In the genomic region with DNA sequence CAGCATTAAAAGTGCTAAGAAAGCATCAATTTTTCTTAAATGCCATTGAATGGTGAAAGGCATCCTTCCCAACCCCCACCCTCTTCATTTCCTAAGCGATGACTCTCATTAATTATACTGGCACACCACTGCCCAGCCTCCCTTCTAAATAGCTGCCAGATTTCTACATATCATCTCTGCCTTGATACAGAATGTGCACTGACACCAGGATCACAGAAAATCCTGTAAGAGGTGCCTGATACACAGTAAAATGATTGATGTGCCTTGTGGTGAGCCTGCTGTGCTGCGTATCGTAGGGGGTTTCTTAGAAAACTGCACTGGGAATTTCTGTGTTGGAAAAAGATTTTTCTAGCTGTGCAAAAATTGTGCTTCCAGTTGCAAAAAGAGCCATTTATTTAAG, we compare ENCODE assay signal across 14 cellular contexts. TPM values are rescaled to one million over a fixed set of nuclear protein-coding genes. Genes with fewer than 3 reads are reported as not detected.
DNase-seq lines count a peak whose midpoint lies in the region; FAIRE-seq and TF ChIP-seq lines count a peak whose summit lies in the region.
"Had no signal": no experiment of that assay in that cellular context is flagged by ENCODE, and none has a peak within 500 bp of the region (broad histone marks: within the 10 kb centered on the region; RNA-seq: fewer than 3 reads in every experiment).

No MANE protein-coding gene starts in this region.

- no peak overlapping the region for H4K5ac ChIP-seq in H1 (ENCODE audit: insufficient read length, low read depth, low read length)

- H2BK5ac ChIP-seq in H1 (ENCODE audit: low read depth, low read length), result no peak overlapping the region

- H3K4me1 ChIP-seq in H1 (replicated peaks in 1 of 4; ENCODE audit: control insufficient read depth in 3 of 4, insufficient read depth in 4 of 4, low read length in 3 of 4) (peaks cover 5 to 16% (median 12%) of the 10 kb centered on the region in 4 experiments; a peak in 6 of 7 replicates), vagina (peaks cover 16% of the 10 kb centered on the region)

- peak overlapping the region; percentile 95 for H3K27ac Mint-ChIP-seq in neural crest cell (ENCODE audit: unreplicated experiment)

- H3K9me3 ChIP-seq in H1 (ENCODE audit: insufficient read depth in 2 of 2, low read depth in 1 of 2, low read length in 1 of 2) (no peaks in the 10 kb centered on the region), vagina (no peaks in the 10 kb centered on the region)
- H3K9me3 ChIP-seq: HAP-1 had no signal

- peak overlapping the region; percentile 99 for H3K4me3 Mint-ChIP-seq in neural crest cell

- H3K27ac ChIP-seq in H1 (ENCODE audit: low read depth, low read length), result no peak overlapping the region
- no peak overlapping the region for H3K27ac ChIP-seq in vagina

- peaks cover 8% of the 10 kb centered on the region for H3K23me2 ChIP-seq in H1 (ENCODE audit: low read depth, low read length)

- CTCF ChIA-PET in HEK293T (lab: Yijun Ruan, JAX) (interaction anchor here (0.7 to 1.3 kb wide), 2 partner anchors 58 to 129 kb away, joined by 4 to 7 read pairs; a partner anchor contains a TSS), H1 (lab: Charles Lee; ENCODE audit: partially characterized antibody) (interaction anchor here (0.7 to 3.8 kb wide), 3 partner anchors 8 to 58 kb away, joined by 3 to 19 read pairs (median 4); a partner anchor contains a TSS)

- H3K4me1 Mint-ChIP-seq in neural crest cell, result peaks cover 63% of the 10 kb centered on the region

- H2BK20ac ChIP-seq in H1 (ENCODE audit: low read length), result no peak overlapping the region

- POLR2A ChIA-PET in HEK293T (lab: Yijun Ruan, JAX) (interaction anchor here (1.9 kb wide), 1 partner anchor 58 kb away, joined by 7 read pairs; a partner anchor contains a TSS), H1 (lab: Charles Lee; ENCODE audit: partially characterized antibody) (no interaction called here)

- H3K27me3 Mint-ChIP-seq in neural crest cell (ENCODE audit: low read depth), result peaks cover 27% of the 10 kb centered on the region

- H2AK5ac ChIP-seq in H1 (ENCODE audit: low read depth, low read length), result no peak overlapping the region

- H3K4ac ChIP-seq in H1 (replicated peaks; ENCODE audit: insufficient read length, low read depth, low read length), result no peak overlapping the region

- WGBS in H1 (ENCODE audit: extremely low coverage in 1 of 2, insufficient coverage in 1 of 2, insufficient read length in 1 of 2, insufficient replicate concordance in 2 of 2, low coverage in 1 of 2, low lambda C conversion rate in 2 of 2, missing lambda C conversion rate in 1 of 2), 2 experiments, result 79% methylated on average over 3 of the region's 3 CpGs; no CpG with 5 or more reads in 1 of the 2 experiments

- no peaks in the 10 kb centered on the region for H3K27me3 ChIP-seq in H1 (replicated peaks in 1 of 4; ENCODE audit: control insufficient read depth in 3 of 4, extremely low read depth in 1 of 4, insufficient read depth in 3 of 4, low read length in 3 of 4)
- no peaks in the 10 kb centered on the region for H3K27me3 ChIP-seq in vagina

- H2BK15ac ChIP-seq in H1 (ENCODE audit: low read length), result no peak overlapping the region

- TF ChIP-seq CTCF in H1 (IDR thresholded peaks at IDR 0.05; ENCODE audit: control extremely low read depth in 1 of 3, insufficient read depth in 1 of 3, low read depth in 1 of 3, low read length in 3 of 3), result no peak
- TF ChIP-seq CTCF in neural crest cell (conservative IDR thresholded peaks at IDR 0.05), result no peak
- no peak for TF ChIP-seq CTCF in vagina (IDR thresholded peaks at IDR 0.05)

- no peak overlapping the region for H4K91ac ChIP-seq in H1 (replicated peaks; ENCODE audit: insufficient read length, low read length)

- H2BK120ac ChIP-seq in H1 (replicated peaks; ENCODE audit: low read depth, low read length), result no peak overlapping the region

- no peaks in the 10 kb centered on the region for H4K20me1 ChIP-seq in H1 (replicated peaks in 1 of 2; ENCODE audit: control insufficient read depth in 1 of 2, insufficient read depth in 2 of 2, low read length in 2 of 2)

- no peaks in the 10 kb centered on the region for H3K36me3 Mint-ChIP-seq in neural crest cell (ENCODE audit: low read depth)

- no peak overlapping the region for H2BK12ac ChIP-seq in H1 (ENCODE audit: low read depth, low read length)

- H3K4me3 ChIP-seq in H1 (ENCODE audit: extremely low read depth in 1 of 4, insufficient read depth in 2 of 4, low read depth in 3 of 4, low read length in 4 of 4), result peak overlapping the region in 1 of 4 experiments; percentile 56; a peak in 1 of 8 replicates
- H3K4me3 ChIP-seq in vagina, result no peak overlapping the region
- H3K4me3 ChIP-seq: HAP-1, SK-N-MC had no signal

- no peaks in the 10 kb centered on the region for H3K36me3 ChIP-seq in H1 (ENCODE audit: control insufficient read depth in 2 of 4, insufficient read depth in 4 of 4, low read length in 3 of 4)
- no peaks in the 10 kb centered on the region for H3K36me3 ChIP-seq in vagina
- H3K36me3 ChIP-seq: HAP-1 had no signal

- TF ChIP-seq RAD21 in H1 (IDR thresholded peaks at IDR 0.05 in 1 of 2, conservative IDR thresholded peaks at IDR 0.05 in 1 of 2; ENCODE audit: low read depth in 2 of 2, low read length in 2 of 2), result no peak

- H3K9ac ChIP-seq in H1 (replicated peaks in 1 of 4; ENCODE audit: extremely low read depth in 1 of 4, low read depth in 3 of 4, low read length in 3 of 4), result no peak overlapping the region

- in situ Hi-C loops in KBM-7 (cut with MboI; ENCODE audit: low pct_unique_long_range_greater_than_20kb, low sequenced_read_pairs), result no loop called here

- TF ChIP-seq POLR2A in H1 (IDR thresholded peaks at IDR 0.05; ENCODE audit: control extremely low read depth in 1 of 2, low read depth in 2 of 2, low read length in 2 of 2) (no peak), vagina (IDR thresholded peaks at IDR 0.05) (no peak)

- H3K79me1 ChIP-seq in H1 (ENCODE audit: low read depth, low read length), result no peaks in the 10 kb centered on the region

- TF ChIP-seq EP300 in H1 (IDR thresholded peaks at IDR 0.05; ENCODE audit: borderline replicate concordance in 1 of 2, low read depth in 2 of 2, low read length in 2 of 2), result no peak

- no peak overlapping the region for H4K8ac ChIP-seq in H1 (ENCODE audit: extremely low read depth, insufficient read depth, low read length)

- DNase-seq in NCI-H1417 (lab: John Stamatoyannopoulos, UW) (peak in 2 of 3 experiments; percentile 63 to 79), NCI-H1417 treated with DMSO at 0.1 percent for 48 hours (lab: John Stamatoyannopoulos, UW) (no peak), HEK293T (ENCODE audit: extremely low spot score) (no peak), H1 (ENCODE audit: low read depth in 1 of 2, low spot score in 2 of 2) (no peak), neural crest cell (ENCODE audit: low read depth, low spot score) (no peak), vagina (ENCODE audit: extremely low spot score in 2 of 2) (no peak), KBM-7 (no peak)
- DNase-seq in stimulated activated CD4-positive, alpha-beta T cell treated with anti-CD3 and anti-CD28 coated beads, Interleukin-2, amount 100 ng/mL, for 48 hours, result no peak
- DNase-seq: 8988T, C1 segment of cervical spinal cord, NCI-H146, NCI-H524 treated with DMSO at 0.1 percent for 48 hours had no signal

- H3K23ac ChIP-seq in H1 (ENCODE audit: insufficient read length), result no peak overlapping the region

- H3K79me2 ChIP-seq in H1 (ENCODE audit: control insufficient read depth in 1 of 2, insufficient read depth in 2 of 2, low read length in 2 of 2), result peaks cover 0 to 8% of the 10 kb centered on the region in 2 experiments; a peak in 2 of 4 replicates

- peak overlapping the region; percentile 10; the same call in 1 of the 2 replicates for H3K18ac ChIP-seq in H1 (ENCODE audit: extremely low read depth, low read length)

- no peak overlapping the region for H2AFZ ChIP-seq in H1 (ENCODE audit: low read length)

- intact Hi-C loops in vagina (cut with DNase I), result no loop called here

- H3K4me2 ChIP-seq in H1 (ENCODE audit: insufficient read depth in 1 of 2, low read depth in 2 of 2, low read length in 2 of 2), result peak overlapping the region; percentile 78 to 94; a peak in 2 of 4 replicates

- H3K9me3 Mint-ChIP-seq in neural crest cell, result no peaks in the 10 kb centered on the region

- no peak overlapping the region for H3K14ac ChIP-seq in H1 (ENCODE audit: insufficient read length)

- no peak for FAIRE-seq in H1 (lab: Jason Lieb, UNC)

- no peak overlapping the region for H3K56ac ChIP-seq in H1 (replicated peaks; ENCODE audit: insufficient read length, low read depth, low read length)

TF ChIP-seq in HEK293T, 16 proteins besides CTCF, POLR2A, EP300 and RAD21 (continues in another document):
- TF ChIP-seq ZNF384 (IDR thresholded peaks at IDR 0.05), result no peak

TF ChIP-seq in H1, 55 proteins besides CTCF, POLR2A, EP300 and RAD21 (continues in another document):
- TF ChIP-seq, protein P1, sequence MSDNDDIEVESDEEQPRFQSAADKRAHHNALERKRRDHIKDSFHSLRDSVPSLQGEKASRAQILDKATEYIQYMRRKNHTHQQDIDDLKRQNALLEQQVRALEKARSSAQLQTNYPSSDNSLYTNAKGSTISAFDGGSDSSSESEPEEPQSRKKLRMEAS (IDR thresholded peaks at IDR 0.05), result no peak
- TF ChIP-seq POU5F1 (IDR thresholded peaks at IDR 0.05; ENCODE audit: low read depth, low read length), result no peak

RNA-seq across cellular contexts. Expression of a gene that starts 3.0 kb away (rescaled TPM):
- total RNA-seq in H1 (2021; fragmentation: NEBNext Ultra II Directional; extraction: Animal tissue kit (Norgen Biotek cat#: 25700)), result 17.2 and 17.4 TPM in 2 replicates
- 5.0 and 5.8 TPM in 2 replicates for polyA plus RNA-seq in H1 (2011; rRNA removed)
- 9.4 TPM for polyA plus RNA-seq in H1 (2011; cell fraction: cytosol; rRNA removed)
- polyA plus RNA-seq in H1 (2011; cell fraction: nucleus; rRNA removed), result 11.0 TPM
- polyA plus RNA-seq in H1 (2012, experiment 1 of 2), result 6.4 to 11.7 TPM (median 9.4 TPM) in 4 replicates
- 0.70 TPM for polyA plus RNA-seq in H1 (2012, experiment 2 of 2)
- 5.1 TPM for polyA plus RNA-seq in H1 (2013, experiment 1 of 2)
- polyA plus RNA-seq in H1 (2013, experiment 2 of 2), result 5.5 TPM
- 41.0 and 52.3 TPM in 2 replicates for polyA minus RNA-seq in H1 (2011; rRNA and poly(A)+ RNA removed)
- 19.7 TPM for polyA minus RNA-seq in H1 (2011; cell fraction: cytosol; rRNA and poly(A)+ RNA removed)
- polyA minus RNA-seq in H1 (2011; cell fraction: nucleus; rRNA and poly(A)+ RNA removed), result 39.3 TPM
- total RNA-seq in neural crest cell, result 21.4 and 22.4 TPM in 2 replicates
- 0.25 TPM for total RNA-seq in vagina

RNA-seq across cellular contexts. Expression of a gene that starts 58.2 kb away (rescaled TPM):
- total RNA-seq in H1 (2021; fragmentation: NEBNext Ultra II Directional; extraction: Animal tissue kit (Norgen Biotek cat#: 25700)), result 2.4 and 3.4 TPM in 2 replicates
- 3.3 and 4.5 TPM in 2 replicates for polyA plus RNA-seq in H1 (2011; rRNA removed)
- polyA plus RNA-seq in H1 (2011; cell fraction: cytosol; rRNA removed), result 3.0 TPM
- polyA plus RNA-seq in H1 (2011; cell fraction: nucleus; rRNA removed), result 2.0 TPM
- 1.4 to 2.5 TPM (median 1.8 TPM) in 4 replicates for polyA plus RNA-seq in H1 (2012, experiment 1 of 2)
- polyA plus RNA-seq in H1 (2012, experiment 2 of 2), result 0.94 TPM
- 3.8 TPM for polyA plus RNA-seq in H1 (2013, experiment 1 of 2)
- 4.5 TPM for polyA plus RNA-seq in H1 (2013, experiment 2 of 2)
- polyA minus RNA-seq in H1 (2011; rRNA and poly(A)+ RNA removed), result 0.38 and 0.85 TPM in 2 replicates
- polyA minus RNA-seq in H1 (2011; cell fraction: cytosol; rRNA and poly(A)+ RNA removed), result 1.0 TPM
- polyA minus RNA-seq in H1 (2011; cell fraction: nucleus; rRNA and poly(A)+ RNA removed), result 1.5 TPM
- 4.2 and 4.4 TPM in 2 replicates for total RNA-seq in neural crest cell
- total RNA-seq in vagina, result 1.7 TPM

Comparison
In these comparisons a context has a peak if more than half of its experiments do, and no peak if none do; other contexts are left out.
1. DNase-seq: peak in NCI-H1417 (2 of 3); none in NCI-H1417 treated with DMSO at 0.1 percent for 48 hours (single experiment), HEK293T (single experiment), H1 (0 of 2), neural crest cell (single experiment), stimulated activated CD4-positive, alpha-beta T cell treated with anti-CD3 and anti-CD28 coated beads, Interleukin-2, amount 100 ng/mL, for 48 hours (0 of 2), vagina (0 of 2) and KBM-7 (single experiment).
2. RNA of a gene that starts 3.0 kb away (total RNA-seq): 21.4 to 22.4 TPM in neural crest cell and 17.2 to 17.4 TPM in H1; 0.25 TPM in vagina (single experiment); every median in the first group is over 10 times any median in the second.